In the genomic region with DNA sequence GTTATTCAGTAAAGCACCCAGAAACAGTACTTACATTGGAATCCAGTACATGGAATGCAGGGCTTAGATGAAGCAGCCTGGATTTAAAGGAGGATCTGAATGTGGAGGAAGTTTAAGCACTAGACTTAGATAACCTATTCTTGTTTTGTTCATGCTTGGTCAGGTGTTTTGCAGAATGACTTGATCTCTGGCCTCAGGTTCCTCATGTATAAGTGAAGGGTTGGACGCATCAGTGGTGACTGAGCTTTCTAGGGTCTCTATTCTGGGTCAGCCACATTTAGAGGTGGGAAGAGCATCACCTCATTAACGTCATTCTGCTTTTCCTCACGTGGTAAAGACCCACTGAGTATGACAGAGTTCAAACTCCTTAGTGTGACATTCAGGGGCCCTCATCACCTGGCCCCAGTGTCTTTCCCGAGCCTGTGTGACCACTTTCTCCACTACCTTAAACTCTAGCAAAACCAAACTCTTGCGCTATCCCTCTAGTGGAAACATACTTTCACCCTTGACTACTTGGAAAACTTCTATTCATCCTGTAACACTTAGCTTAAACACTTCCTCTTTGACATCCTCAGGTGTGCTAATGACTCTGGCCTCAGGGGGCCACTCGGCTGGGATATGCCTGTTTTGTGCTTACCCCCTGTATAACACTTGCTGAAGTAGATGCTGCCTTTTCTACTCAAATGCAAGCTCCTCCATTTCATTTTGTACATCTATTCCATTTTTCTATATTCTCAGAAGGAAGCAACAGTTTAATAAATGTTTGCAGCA, we compare ENCODE assay signal across 14 cellular contexts. TPM values are rescaled to one million over a fixed set of nuclear protein-coding genes. Genes with fewer than 3 reads are reported as not detected.
A peak's percentile ranks its signal among the peaks of the same experiment; 100 is the strongest.
DNase-seq lines count a peak whose midpoint lies in the region; ATAC-seq and TF ChIP-seq lines count a peak whose summit lies in the region.
"Had no signal": no experiment of that assay in that cellular context is flagged by ENCODE, and none has a peak within 500 bp of the region (broad histone marks: within the 10 kb centered on the region; RNA-seq: fewer than 3 reads in every experiment).

No MANE protein-coding gene starts in this region.

- H3K27me3 ChIP-seq in GM23338 (ENCODE audit: insufficient read depth) (peaks cover 41% of the 10 kb centered on the region), HUES6 (ENCODE audit: control insufficient read depth, insufficient read depth, low read length) (peaks cover 26% of the 10 kb centered on the region)
- H3K27me3 ChIP-seq: BLaER1 treated with 17β-estradiol and CSF1 and Interleukin-3, amounts not matched to agents 10 nM and 100 nM; body of pancreas; uterus had no signal

- H3K9me3 ChIP-seq in HUES6 (ENCODE audit: control insufficient read depth, insufficient read depth, low read depth, low read length), result peaks cover 10% of the 10 kb centered on the region; the same call in 1 of the 2 replicates
- H3K9me3 ChIP-seq: uterus had no signal

- H4K20me1 ChIP-seq in GM23338 (replicated peaks; ENCODE audit: insufficient read depth), result no peaks in the 10 kb centered on the region
- H4K20me1 ChIP-seq: BLaER1 treated with 17β-estradiol and CSF1 and Interleukin-3, amounts not matched to agents 10 nM and 100 nM had no signal

- peaks cover 17% of the 10 kb centered on the region for H3K4me1 Mint-ChIP-seq in GM23338
- H3K4me1 Mint-ChIP-seq in memory B cell, result peaks cover 15% of the 10 kb centered on the region

- TF ChIP-seq CTCF in GM23338 (conservative IDR thresholded peaks at IDR 0.05; ENCODE audit: low read depth in 2 of 2), result no peak

- peaks cover 12% of the 10 kb centered on the region for H3K9me3 Mint-ChIP-seq in GM23338
- peaks cover 5% of the 10 kb centered on the region for H3K9me3 Mint-ChIP-seq in memory B cell

- H3K27ac ChIP-seq in GM23338 (ENCODE audit: low read depth) (no peak overlapping the region), HUES6 (ENCODE audit: low read depth, low read length) (no peak overlapping the region)
- H3K27ac ChIP-seq: BLaER1 treated with 17β-estradiol and CSF1 and Interleukin-3, amounts not matched to agents 10 nM and 100 nM; body of pancreas; uterus had no signal

- H3K36me3 ChIP-seq in GM23338 (ENCODE audit: insufficient read depth) (no peaks in the 10 kb centered on the region), HUES6 (ENCODE audit: control insufficient read depth, insufficient read depth, low read length) (no peaks in the 10 kb centered on the region)
- H3K36me3 ChIP-seq: BLaER1 treated with 17β-estradiol and CSF1 and Interleukin-3, amounts not matched to agents 10 nM and 100 nM; uterus had no signal

- peak overlapping the region; percentile 75 for H3K4me3 Mint-ChIP-seq in GM23338
- H3K4me3 Mint-ChIP-seq in memory B cell, result peak overlapping the region; percentile 77
- H3K4me3 Mint-ChIP-seq: naive thymus-derived CD4-positive, alpha-beta T cell had no signal

- no peaks in the 10 kb centered on the region for H3K9me2 ChIP-seq in GM23338 (ENCODE audit: insufficient read depth)

- peaks cover 20% of the 10 kb centered on the region for H3K4me1 ChIP-seq in GM23338 (ENCODE audit: insufficient read depth)
- H3K4me1 ChIP-seq in HUES6 (ENCODE audit: control insufficient read depth, insufficient read depth, low read length), result peaks cover 8% of the 10 kb centered on the region
- H3K4me1 ChIP-seq: uterus had no signal

- H2AFZ ChIP-seq in GM23338, result no peak overlapping the region

- H3K4me3 ChIP-seq in GM23338 (peak overlapping the region; percentile 71), HUES6 (ENCODE audit: low read depth, low read length) (peak overlapping the region; percentile 53; the same call in 1 of the 2 replicates)
- H3K4me3 ChIP-seq: BLaER1 treated with 17β-estradiol and CSF1 and Interleukin-3, amounts not matched to agents 10 nM and 100 nM; body of pancreas had no signal

- no peaks in the 10 kb centered on the region for H3K79me2 ChIP-seq in GM23338 (replicated peaks; ENCODE audit: insufficient read depth)

- ATAC-seq in GM18498 (IDR thresholded peaks at IDR 0.05; ENCODE audit: unreplicated experiment), result peak; percentile 32
- ATAC-seq in GM23338, result peak; percentile 86
- peak; percentile 61 for ATAC-seq in memory B cell (ENCODE audit: low read depth)
- ATAC-seq: body of pancreas; naive thymus-derived CD4-positive, alpha-beta T cell had no signal

- H3F3A ChIP-seq in GM23338 (replicated peaks; ENCODE audit: low read depth), result no peaks in the 10 kb centered on the region

- H3K36me3 Mint-ChIP-seq in GM23338 (ENCODE audit: low read depth), result peaks cover 7% of the 10 kb centered on the region
- peaks cover 1% of the 10 kb centered on the region for H3K36me3 Mint-ChIP-seq in memory B cell

- H3K4me2 ChIP-seq in GM23338, result peak overlapping the region; percentile 90
- H3K4me2 ChIP-seq: BLaER1 treated with 17β-estradiol and CSF1 and Interleukin-3, amounts not matched to agents 10 nM and 100 nM had no signal

- H3K27ac Mint-ChIP-seq in GM23338, result no peak overlapping the region
- no peak overlapping the region for H3K27ac Mint-ChIP-seq in memory B cell
- H3K27ac Mint-ChIP-seq: naive thymus-derived CD4-positive, alpha-beta T cell had no signal

- H3K9ac ChIP-seq in HUES6 (ENCODE audit: low read length), result no peak overlapping the region
- H3K9ac ChIP-seq: BLaER1 treated with 17β-estradiol and CSF1 and Interleukin-3, amounts not matched to agents 10 nM and 100 nM had no signal

- DNase-seq in GM23338 (ENCODE audit: low spot score) (peak; percentile 71), memory B cell (ENCODE audit: low spot score in 2 of 2) (no peak), NCI-H1694 treated with DMSO at 0.1 percent for 48 hours (lab: John Stamatoyannopoulos, UW) (no peak), NCI-H345 treated with DMSO at 0.1 percent for 48 hours (lab: John Stamatoyannopoulos, UW; ENCODE audit: unreplicated experiment) (no peak), HK-2 (ENCODE audit: unreplicated experiment) (no peak)
- no peak for DNase-seq in central memory CD4-positive, alpha-beta T cell
- DNase-seq: naive thymus-derived CD4-positive, alpha-beta T cell; small intestine had no signal

- H3K27me3 Mint-ChIP-seq in GM23338 (ENCODE audit: insufficient read depth, low read depth, poor library complexity) (peaks cover 15% of the 10 kb centered on the region), memory B cell (peaks cover 3% of the 10 kb centered on the region)

TF ChIP-seq in GM23338, 12 proteins besides CTCF, POLR2A, EP300 and RAD21:
- TF ChIP-seq ZNF331 (CRISPR knock-in tag; IDR thresholded peaks at IDR 0.05; ENCODE audit: low read depth) (no peak), NANOG (IDR thresholded peaks at IDR 0.05; ENCODE audit: borderline replicate concordance) (peak; percentile 65; the same call in 1 of the 2 replicates)

RNA-seq across cellular contexts. Expression of a gene that starts 0.9 kb away (rescaled TPM):
- not detected in 2 replicates for total RNA-seq in GM23338 (2014; rRNA removed; shearing (Covaris generic))
- not detected in 2 replicates for polyA plus RNA-seq in GM23338 (2016; fragmentation: Nextera tagmentation; extraction: Ambion mirVana)
- total RNA-seq: epithelial cell of proximal tubule; naive thymus-derived CD4-positive, alpha-beta T cell had no signal
- polyA plus RNA-seq: naive thymus-derived CD4-positive, alpha-beta T cell had no signal

RNA-seq across cellular contexts. Expression of a gene that starts 58.4 kb away (rescaled TPM):
- total RNA-seq in GM23338 (2014; rRNA removed; shearing (Covaris generic)), result 45.7 and 57.2 TPM in 2 replicates
- polyA plus RNA-seq in GM23338 (2016; fragmentation: Nextera tagmentation; extraction: Ambion mirVana), result 52.9 and 57.8 TPM in 2 replicates

RNA-seq across cellular contexts. Expression of a gene that starts 58.5 kb away (rescaled TPM):
- 28.3 and 29.6 TPM in 2 replicates for total RNA-seq in GM23338 (2014; rRNA removed; shearing (Covaris generic))
- polyA plus RNA-seq in GM23338 (2016; fragmentation: Nextera tagmentation; extraction: Ambion mirVana), result 66.8 and 69.7 TPM in 2 replicates

Comparison
In these comparisons a context has a peak if more than half of its experiments do, and no peak if none do; other contexts are left out.
1. ATAC-seq: peak in every context shown above with its lines; median percentile 86 in GM23338; 61 in memory B cell; 32 in GM18498.